Comparison of ENCODE assay signal across 14 cellular contexts in genomic region chr17:37826497-37827115, GRCh38.
DNase-seq lines count a peak whose midpoint lies in the region; ATAC-seq and TF ChIP-seq lines count a peak whose summit lies in the region.
"Had no signal": no experiment of that assay in that cellular context is flagged by ENCODE, and none has a peak within 500 bp of the region (broad histone marks: within the 10 kb centered on the region; RNA-seq: fewer than 3 reads in every experiment).

No MANE protein-coding gene starts in this region.

- H3K4me1 ChIP-seq in left ventricle myocardium inferior, result peaks cover 13% of the 10 kb centered on the region
- peaks cover 25 to 26% of the 10 kb centered on the region in 2 donors for H3K4me1 ChIP-seq in thyroid gland
- H3K4me1 ChIP-seq: tibial nerve had no signal

- ATAC-seq in HG02623 (IDR thresholded peaks at IDR 0.05; ENCODE audit: unreplicated experiment), result no peak

- H3K9me3 Mint-ChIP-seq in T-helper 1 cell treated with Interleukin-12 subunit alpha and Interleukin-12 subunit beta and Interleukin-4 antibody, amounts not matched to agents 30 μg/mL and 1 μg/mL, for 36 hours, result no peaks in the 10 kb centered on the region

- no peaks in the 10 kb centered on the region for H3K27me3 Mint-ChIP-seq in T-helper 1 cell treated with Interleukin-12 subunit alpha and Interleukin-12 subunit beta and Interleukin-4 antibody, amounts not matched to agents 30 μg/mL and 1 μg/mL, for 36 hours (ENCODE audit: low read depth)

- no peak overlapping the region for H3K4me3 Mint-ChIP-seq in T-helper 1 cell treated with Interleukin-12 subunit alpha and Interleukin-12 subunit beta and Interleukin-4 antibody, amounts not matched to agents 30 μg/mL and 1 μg/mL, for 36 hours
- H3K4me3 Mint-ChIP-seq: brain had no signal

- peak overlapping the region; percentile 14 for H3K27ac Mint-ChIP-seq in T-helper 1 cell treated with Interleukin-12 subunit alpha and Interleukin-12 subunit beta and Interleukin-4 antibody, amounts not matched to agents 30 μg/mL and 1 μg/mL, for 36 hours

- H3K27ac ChIP-seq in left ventricle myocardium inferior (replicated peaks), result no peak overlapping the region
- H3K27ac ChIP-seq in thyroid gland, result no peak overlapping the region
- H3K27ac ChIP-seq: SK-N-MC, tibial nerve had no signal

- H3K36me3 ChIP-seq in left ventricle myocardium inferior (no peaks in the 10 kb centered on the region), thyroid gland (no peaks in the 10 kb centered on the region)
- H3K36me3 ChIP-seq: tibial nerve had no signal

- peaks cover 14% of the 10 kb centered on the region for H3K4me1 Mint-ChIP-seq in T-helper 1 cell treated with Interleukin-12 subunit alpha and Interleukin-12 subunit beta and Interleukin-4 antibody, amounts not matched to agents 30 μg/mL and 1 μg/mL, for 36 hours (ENCODE audit: low read depth)

- intact Hi-C loops in left ventricle myocardium inferior (cut with micrococcal nuclease), result no loop called here
- intact Hi-C loops in thyroid gland (cut with DNase I), result no loop called here

- H3K4me3 ChIP-seq in left ventricle myocardium inferior (no peak overlapping the region), thyroid gland (replicated peaks in 1 of 3) (no peak overlapping the region)
- H3K4me3 ChIP-seq: SK-N-MC, tibial nerve had no signal

- WGBS in thyroid gland, 2 donors, result 78 to 81% methylated on average over 4 of the region's 4 CpGs

- H3K9me3 ChIP-seq in left ventricle myocardium inferior (replicated peaks) (no peaks in the 10 kb centered on the region), thyroid gland (no peaks in the 10 kb centered on the region)
- H3K9me3 ChIP-seq: tibial nerve had no signal

- DNase-seq in T-helper 1 cell (no peak), OCI-M1 (lab: John Stamatoyannopoulos, UW) (peak; percentile 33), left ventricle myocardium inferior (peak; percentile 36), thyroid gland (peak; percentile 29 to 46)
- no peak for DNase-seq in stimulated activated naive CD4-positive, alpha-beta T cell (lab: John Stamatoyannopoulos, UW)
- DNase-seq in stimulated activated CD4-positive, alpha-beta T cell treated with anti-CD3 and anti-CD28 coated beads, Interleukin-12 subunit alpha, Interleukin-12 subunit beta, amount 100 ng/mL, for 4 hours, result no peak
- DNase-seq: activated effector memory CD4-positive, alpha-beta T cell treated with anti-CD3 and anti-CD28 coated beads, Interleukin-2, amount 50 U/mL, for 16 hours; mesendoderm; NCI-H510A treated with DMSO at 0.1 percent for 48 hours had no signal

- peaks cover 13% of the 10 kb centered on the region for H3K27me3 ChIP-seq in left ventricle myocardium inferior (ENCODE audit: low read depth)
- H3K27me3 ChIP-seq in thyroid gland, result no peaks in the 10 kb centered on the region
- H3K27me3 ChIP-seq: tibial nerve had no signal

- H3K36me3 Mint-ChIP-seq in T-helper 1 cell treated with Interleukin-12 subunit alpha and Interleukin-12 subunit beta and Interleukin-4 antibody, amounts not matched to agents 30 μg/mL and 1 μg/mL, for 36 hours (ENCODE audit: low read depth), result peaks cover 4% of the 10 kb centered on the region
- H3K36me3 Mint-ChIP-seq: brain had no signal

- no peak for TF ChIP-seq POLR2A in thyroid gland (IDR thresholded peaks at IDR 0.05)

- TF ChIP-seq CTCF in left ventricle myocardium inferior (IDR thresholded peaks at IDR 0.05; ENCODE audit: borderline replicate concordance) (no peak), thyroid gland (IDR thresholded peaks at IDR 0.05) (no peak)

Comparison
In these comparisons a context has a peak if more than half of its experiments do, and no peak if none do; other contexts are left out.
1. DNase-seq: peak in OCI-M1 (single experiment), left ventricle myocardium inferior (single experiment) and thyroid gland (2 of 2); none in T-helper 1 cell (0 of 5), stimulated activated naive CD4-positive, alpha-beta T cell (0 of 6) and stimulated activated CD4-positive, alpha-beta T cell treated with anti-CD3 and anti-CD28 coated beads, Interleukin-12 subunit alpha, Interleukin-12 subunit beta, amount 100 ng/mL, for 4 hours (single experiment).